In the genomic region with DNA sequence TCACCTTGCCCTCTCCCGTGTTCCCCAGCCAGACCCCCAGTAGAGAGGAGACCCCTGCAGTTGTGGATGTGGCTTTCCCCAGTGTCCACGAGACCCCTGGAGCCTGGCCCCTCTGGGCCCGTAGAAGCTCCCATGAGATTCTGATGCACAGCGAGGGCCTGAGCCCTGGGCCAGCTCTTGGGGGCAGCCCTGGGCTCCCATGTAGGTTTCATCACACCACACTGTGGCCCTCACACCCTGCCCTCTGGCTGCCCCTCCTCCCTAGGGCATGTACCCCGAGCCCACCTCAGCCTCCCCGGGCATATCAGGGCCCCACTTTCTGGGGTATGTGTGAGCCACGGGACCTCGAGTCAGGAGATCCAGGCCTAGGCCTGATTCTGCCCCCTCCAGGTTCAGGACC, we compare ENCODE assay signal across 12 cellular contexts. TPM values are rescaled to one million over a fixed set of nuclear protein-coding genes. Genes with fewer than 3 reads are reported as not detected.
"Had no signal": no experiment of that assay in that cellular context is flagged by ENCODE, and none has a peak within 500 bp of the region (broad histone marks: within the 10 kb centered on the region; RNA-seq: fewer than 3 reads in every experiment).

No MANE protein-coding gene starts in this region.

- H3K4me2 ChIP-seq: GM23338 had no signal

- H3K27ac ChIP-seq: GM23248 had no signal

- FAIRE-seq: H1, H54 had no signal

- ATAC-seq: GM23338, HCT116 had no signal

- H3K36me3 ChIP-seq: HAP-1 had no signal

- H3K27ac Mint-ChIP-seq: GM23338, H9, HFFc6 had no signal

- H3K4me1 ChIP-seq: HAP-1 had no signal

- DNase-seq: GM23248, GOT3, H7, H9, HCEC 1CT, HFFc6 had no signal

- H3K9ac ChIP-seq: GM23248 had no signal

- H3K4me3 Mint-ChIP-seq: GM23338, H9, HFFc6 had no signal

- H3K4me3 ChIP-seq: GM23248, GM23338, HAP-1 had no signal

- H3K9me3 Mint-ChIP-seq: GM23338, H9, HFFc6 had no signal

- H2AFZ ChIP-seq: GM23248, GM23338 had no signal

- H3K9me3 ChIP-seq: HAP-1 had no signal

RNA-seq across cellular contexts. Expression of a gene that starts 7.0 kb away (rescaled TPM):
- total RNA-seq: GM23248, H4, HFFc6 had no signal
- polyA plus RNA-seq: GM23248 had no signal
